8 cellular contexts compared by ENCODE assay signal in genomic region chr20:41231850-41232249, GRCh38.
DNase-seq lines count a peak whose midpoint lies in the region; ATAC-seq and TF ChIP-seq lines count a peak whose summit lies in the region.
"Had no signal": no experiment of that assay in that cellular context is flagged by ENCODE, and none has a peak within 500 bp of the region (broad histone marks: within the 10 kb centered on the region; RNA-seq: fewer than 3 reads in every experiment).

No MANE protein-coding gene starts in this region.

- in situ Hi-C loops in GM13976 (cut with MboI; ENCODE audit: low sequenced_read_pairs, unreplicated experiment), result no loop called here

- H3K9me3 ChIP-seq in stomach smooth muscle (ENCODE audit: control insufficient read depth in 2 of 2, low read length in 2 of 2), result no peaks in the 10 kb centered on the region

- no peak overlapping the region; the same call in 1 of the 2 replicates for H3K4me3 ChIP-seq in Jurkat, Clone E6-1 (ENCODE audit: low read length)
- no peak overlapping the region for H3K4me3 ChIP-seq in stomach smooth muscle (ENCODE audit: low read length in 2 of 2)

- no peaks in the 10 kb centered on the region for H3K9me3 Mint-ChIP-seq in activated T-helper 17 cell treated with anti-CD3 and anti-CD28 coated beads, Interleukin-2, amount 50 U/mL, for 72 hours
- H3K9me3 Mint-ChIP-seq in effector memory CD8-positive, alpha-beta T cell, result no peaks in the 10 kb centered on the region
- H3K9me3 Mint-ChIP-seq: activated B cell treated with CpG ODN at 0.5 μM for 24 hours had no signal

- peak; percentile 7 for ATAC-seq in activated T-helper 17 cell treated with anti-CD3 and anti-CD28 coated beads, Interleukin-2, amount 50 U/mL, for 72 hours (replicated peaks)
- ATAC-seq in effector memory CD8-positive, alpha-beta T cell (replicated peaks), result no peak

- no peaks in the 10 kb centered on the region for H3K27me3 Mint-ChIP-seq in activated T-helper 17 cell treated with anti-CD3 and anti-CD28 coated beads, Interleukin-2, amount 50 U/mL, for 72 hours
- H3K27me3 Mint-ChIP-seq in effector memory CD8-positive, alpha-beta T cell, result no peaks in the 10 kb centered on the region
- H3K27me3 Mint-ChIP-seq: activated B cell treated with CpG ODN at 0.5 μM for 24 hours had no signal

- H3K4me3 Mint-ChIP-seq in activated T-helper 17 cell treated with anti-CD3 and anti-CD28 coated beads, Interleukin-2, amount 50 U/mL, for 72 hours, result peak overlapping the region; percentile 58
- no peak overlapping the region for H3K4me3 Mint-ChIP-seq in effector memory CD8-positive, alpha-beta T cell

- DNase-seq in Jurkat, Clone E6-1 (ENCODE audit: low read depth, low spot score), result peak; percentile 24
- no peak for DNase-seq in GM13976 (ENCODE audit: low spot score)
- no peak for DNase-seq in NCI-H2029 treated with DMSO at 0.1 percent for 48 hours (lab: John Stamatoyannopoulos, UW)
- DNase-seq in effector memory CD8-positive, alpha-beta T cell, result no peak
- DNase-seq: activated B cell treated with CpG ODN at 0.5 μM for 24 hours had no signal

- no peak overlapping the region for H3K9ac ChIP-seq in stomach smooth muscle (ENCODE audit: low read length in 2 of 2)

- H3K36me3 ChIP-seq in stomach smooth muscle (ENCODE audit: control insufficient read depth in 2 of 2, insufficient read depth in 2 of 2, low read length in 2 of 2), result no peaks in the 10 kb centered on the region

- no peaks in the 10 kb centered on the region for H3K27me3 ChIP-seq in layer of hippocampus (ENCODE audit: control insufficient read depth, insufficient read depth, low read length)
- H3K27me3 ChIP-seq in stomach smooth muscle (ENCODE audit: control insufficient read depth in 1 of 2, insufficient read depth in 2 of 2, low read length in 2 of 2), result no peaks in the 10 kb centered on the region

- no peaks in the 10 kb centered on the region for H3K36me3 Mint-ChIP-seq in activated T-helper 17 cell treated with anti-CD3 and anti-CD28 coated beads, Interleukin-2, amount 50 U/mL, for 72 hours (ENCODE audit: low read depth)
- H3K36me3 Mint-ChIP-seq in effector memory CD8-positive, alpha-beta T cell (ENCODE audit: insufficient read depth), result no peaks in the 10 kb centered on the region

- H3K4me1 ChIP-seq in stomach smooth muscle (ENCODE audit: control insufficient read depth, insufficient read depth, low read length), result peaks cover 29% of the 10 kb centered on the region

- TF ChIP-seq CTCF in GM13976 (IDR thresholded peaks at IDR 0.05; ENCODE audit: borderline replicate concordance, control extremely low read depth, extremely low read depth, insufficient read depth, missing control alignments), result no peak

- H3K4me1 Mint-ChIP-seq in activated T-helper 17 cell treated with anti-CD3 and anti-CD28 coated beads, Interleukin-2, amount 50 U/mL, for 72 hours, result peaks cover 4% of the 10 kb centered on the region
- peaks cover 5 to 12% of the 10 kb centered on the region in 2 donors for H3K4me1 Mint-ChIP-seq in effector memory CD8-positive, alpha-beta T cell (ENCODE audit: low read depth in 2 of 2)

- H3K27ac ChIP-seq in layer of hippocampus (ENCODE audit: low read depth, low read length) (peak overlapping the region; percentile 83), stomach smooth muscle (ENCODE audit: low read length) (peak overlapping the region; percentile 31)

- H3K27ac Mint-ChIP-seq in activated T-helper 17 cell treated with anti-CD3 and anti-CD28 coated beads, Interleukin-2, amount 50 U/mL, for 72 hours, result peak overlapping the region; percentile 77
- no peak overlapping the region for H3K27ac Mint-ChIP-seq in effector memory CD8-positive, alpha-beta T cell
- H3K27ac Mint-ChIP-seq: activated B cell treated with CpG ODN at 0.5 μM for 24 hours had no signal
